Comparison of ENCODE assay signal across 20 cellular contexts in the genomic region with DNA sequence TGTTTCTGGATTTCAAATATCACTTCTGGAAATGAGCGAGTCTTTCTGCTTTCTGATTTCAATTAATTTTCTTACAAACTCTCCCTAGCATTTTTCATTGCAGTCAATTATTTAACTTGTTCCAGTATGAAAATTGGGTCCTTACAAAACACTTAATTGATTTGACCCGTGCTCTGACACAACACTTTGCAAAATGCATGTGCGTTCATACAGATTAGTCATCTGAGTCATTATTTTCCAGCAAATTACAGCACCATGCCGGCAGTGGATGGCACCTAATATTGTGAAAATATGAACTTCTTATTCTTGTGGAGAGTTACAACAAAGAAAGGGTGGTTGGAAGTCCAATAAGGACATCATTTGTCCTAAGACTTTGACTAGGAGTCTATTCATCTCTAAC.
"Had no signal": no experiment of that assay in that cellular context is flagged by ENCODE, and none has a peak within 500 bp of the region (broad histone marks: within the 10 kb centered on the region; RNA-seq: fewer than 3 reads in every experiment).

No MANE protein-coding gene starts in this region.

- DNase-seq: dorsolateral prefrontal cortex; effector CD4-positive, alpha-beta T cell; gastrocnemius medialis; head of caudate nucleus; left ventricle myocardium superior; lower lobe of right lung; naive thymus-derived CD8-positive, alpha-beta T cell; right cardiac atrium; spleen; stimulated activated CD4-positive, alpha-beta T cell treated with anti-CD3 and anti-CD28 coated beads, Interleukin-4, amount 100 ng/mL, for 4 hours; stimulated activated naive CD8-positive, alpha-beta T cell treated with anti-CD3 and anti-CD28 coated beads, Interleukin-15, Interleukin-2, amounts not matched to agents 100 U/mL and 50 U/mL, for 24 hours; substantia nigra; testis; tibial artery had no signal

- H3K27ac ChIP-seq: epithelial cell of prostate, gastrocnemius medialis, lower lobe of right lung, neutrophil, pancreas, spleen, testis, tibial artery had no signal

- H3K4me1 ChIP-seq: gastrocnemius medialis, lower lobe of right lung, spleen, testis, tibial artery had no signal

- H3K4me1 Mint-ChIP-seq: naive thymus-derived CD8-positive, alpha-beta T cell had no signal

- H3K9me3 ChIP-seq: gastrocnemius medialis, lower lobe of right lung, neutrophil, pancreas, spleen, testis, tibial artery had no signal

- H3K36me3 Mint-ChIP-seq: naive thymus-derived CD8-positive, alpha-beta T cell; stimulated activated memory B cell treated with anti-CD40 and anti-IgM and Interleukin-4, amounts not matched to agents 10 μg/mL and 1 μg/mL and 100 μg/mL, for 72 hours; type B pancreatic cell had no signal

- H3K4me3 ChIP-seq: dorsolateral prefrontal cortex, gastrocnemius medialis, lower lobe of right lung, pancreas, skin epidermis, spleen, testis, tibial artery had no signal

- H3K27me3 Mint-ChIP-seq: stimulated activated memory B cell treated with anti-CD40 and anti-IgM and Interleukin-4, amounts not matched to agents 10 μg/mL and 1 μg/mL and 100 μg/mL, for 72 hours; type B pancreatic cell had no signal

- H3K27me3 ChIP-seq: dorsolateral prefrontal cortex, gastrocnemius medialis, neutrophil, pancreas, spleen, testis, tibial artery had no signal

- H3K36me3 ChIP-seq: gastrocnemius medialis, lower lobe of right lung, neutrophil, pancreas, spleen, tibial artery had no signal

- H3K9me3 Mint-ChIP-seq: naive thymus-derived CD8-positive, alpha-beta T cell; stimulated activated memory B cell treated with anti-CD40 and anti-IgM and Interleukin-4, amounts not matched to agents 10 μg/mL and 1 μg/mL and 100 μg/mL, for 72 hours; type B pancreatic cell had no signal

- H3K4me3 Mint-ChIP-seq: naive thymus-derived CD8-positive, alpha-beta T cell; stimulated activated memory B cell treated with anti-CD40 and anti-IgM and Interleukin-4, amounts not matched to agents 10 μg/mL and 1 μg/mL and 100 μg/mL, for 72 hours; type B pancreatic cell had no signal

- H3K27ac Mint-ChIP-seq: naive thymus-derived CD8-positive, alpha-beta T cell; stimulated activated memory B cell treated with anti-CD40 and anti-IgM and Interleukin-4, amounts not matched to agents 10 μg/mL and 1 μg/mL and 100 μg/mL, for 72 hours; type B pancreatic cell had no signal
